8 cellular contexts compared by ENCODE assay signal in genomic region chr13:41916173-41916954, GRCh38. TPM values are rescaled to one million over a fixed set of nuclear protein-coding genes. Genes with fewer than 3 reads are reported as not detected.
DNase-seq lines count a peak whose midpoint lies in the region; ATAC-seq and TF ChIP-seq lines count a peak whose summit lies in the region.

No MANE protein-coding gene starts in this region.

- peak overlapping the region; percentile 79 for H3K4me3 Mint-ChIP-seq in activated T-helper 1 cell treated with anti-CD3 and anti-CD28 coated beads, Interleukin-12 subunit alpha, Interleukin-12 subunit beta, Interleukin-2, Interleukin-4 antibody, amounts not matched to agents 30 ng/mL and 10 ng/mL and 1 ng/mL, durations not matched to agents 14 hours and 24 hours and 36 hours

- ATAC-seq in HG03520 (IDR thresholded peaks at IDR 0.05; ENCODE audit: unreplicated experiment), result peak; percentile 95

- BruUV-seq in PC-9 (replicated peaks; lab: Mats Ljungman, UMichigan), result no TSS peak

- intact Hi-C loops in activated T-helper 1 cell treated with anti-CD3 and anti-CD28 coated beads, Interleukin-12 subunit alpha, Interleukin-12 subunit beta, Interleukin-2, Interleukin-4 antibody, amounts not matched to agents 30 ng/mL and 10 ng/mL and 1 ng/mL, durations not matched to agents 14 hours and 24 hours and 36 hours (cut with micrococcal nuclease), result loop anchor here (1.0 to 10.0 kb wide), 10 partner anchors 8 to 478 kb away; partner anchors contain the start of genes AKAP11, DGKH and RGCC
- intact Hi-C loops in PC-9 (cut with micrococcal nuclease; ENCODE audit: unreplicated experiment), result no loop called here

- H3K36me3 Mint-ChIP-seq in activated T-helper 1 cell treated with anti-CD3 and anti-CD28 coated beads, Interleukin-12 subunit alpha, Interleukin-12 subunit beta, Interleukin-2, Interleukin-4 antibody, amounts not matched to agents 30 ng/mL and 10 ng/mL and 1 ng/mL, durations not matched to agents 14 hours and 24 hours and 36 hours (ENCODE audit: low read depth), result peaks cover 12% of the 10 kb centered on the region

- DNase-seq in EH (ENCODE audit: low read depth) (peak; percentile 90), GM20000 (ENCODE audit: low spot score) (peak; percentile 70), kidney epithelial cell (ENCODE audit: low read depth) (peak; percentile 58), NCI-H187 (lab: John Stamatoyannopoulos, UW) (no peak), PC-9 (no peak), NCI-H2171 treated with DMSO at 0.1 percent for 48 hours (lab: John Stamatoyannopoulos, UW) (no peak)
- DNase-seq in activated T-helper 1 cell treated with anti-CD3 and anti-CD28 coated beads, Interleukin-12 subunit alpha, Interleukin-12 subunit beta, Interleukin-2, Interleukin-4 antibody, amounts not matched to agents 30 ng/mL and 10 ng/mL and 1 ng/mL, durations not matched to agents 14 hours and 24 hours and 36 hours (ENCODE audit: low spot score), result no peak

- H3K27ac Mint-ChIP-seq in activated T-helper 1 cell treated with anti-CD3 and anti-CD28 coated beads, Interleukin-12 subunit alpha, Interleukin-12 subunit beta, Interleukin-2, Interleukin-4 antibody, amounts not matched to agents 30 ng/mL and 10 ng/mL and 1 ng/mL, durations not matched to agents 14 hours and 24 hours and 36 hours, result peak overlapping the region; percentile 96

- H3K27ac ChIP-seq in PC-9, result no peak overlapping the region

- H3F3A ChIP-seq in PC-9 (ENCODE audit: insufficient read depth, low read depth), result no peaks in the 10 kb centered on the region

- no peaks in the 10 kb centered on the region for H3K27me3 Mint-ChIP-seq in activated T-helper 1 cell treated with anti-CD3 and anti-CD28 coated beads, Interleukin-12 subunit alpha, Interleukin-12 subunit beta, Interleukin-2, Interleukin-4 antibody, amounts not matched to agents 30 ng/mL and 10 ng/mL and 1 ng/mL, durations not matched to agents 14 hours and 24 hours and 36 hours (ENCODE audit: insufficient read depth)

- H3K4me3 ChIP-seq in kidney epithelial cell (ENCODE audit: low read depth, low read length) (no peak overlapping the region), PC-9 (no peak overlapping the region)

- TF ChIP-seq CTCF in GM20000 (IDR thresholded peaks at IDR 0.05; ENCODE audit: extremely low read depth, missing control alignments) (no peak), kidney epithelial cell (IDR thresholded peaks at IDR 0.05; ENCODE audit: insufficient read depth, low read length, poor library complexity, severe bottlenecking) (no peak), PC-9 (conservative IDR thresholded peaks at IDR 0.05) (no peak)

- POLR2A ChIA-PET in PC-9 (lab: Charles Lee; ENCODE audit: unreplicated experiment), result no interaction called here

- CTCF ChIA-PET in PC-9 (lab: Charles Lee), result no interaction called here

- H3K9me3 ChIP-seq in PC-9 (ENCODE audit: insufficient read depth, low read depth), result no peaks in the 10 kb centered on the region

- H3K9me2 ChIP-seq in PC-9 (ENCODE audit: insufficient read depth), result no peaks in the 10 kb centered on the region

- H4K20me1 ChIP-seq in PC-9 (ENCODE audit: insufficient read depth), result no peaks in the 10 kb centered on the region

- H3K9me3 Mint-ChIP-seq in activated T-helper 1 cell treated with anti-CD3 and anti-CD28 coated beads, Interleukin-12 subunit alpha, Interleukin-12 subunit beta, Interleukin-2, Interleukin-4 antibody, amounts not matched to agents 30 ng/mL and 10 ng/mL and 1 ng/mL, durations not matched to agents 14 hours and 24 hours and 36 hours, result peaks cover under 1% of the 10 kb centered on the region

- no peak overlapping the region for H2AFZ ChIP-seq in PC-9

- peaks cover 58% of the 10 kb centered on the region for H3K4me1 Mint-ChIP-seq in activated T-helper 1 cell treated with anti-CD3 and anti-CD28 coated beads, Interleukin-12 subunit alpha, Interleukin-12 subunit beta, Interleukin-2, Interleukin-4 antibody, amounts not matched to agents 30 ng/mL and 10 ng/mL and 1 ng/mL, durations not matched to agents 14 hours and 24 hours and 36 hours (ENCODE audit: low read depth)

- H3K27me3 ChIP-seq in kidney epithelial cell (ENCODE audit: control insufficient read depth, insufficient read depth, low read length) (no peaks in the 10 kb centered on the region), PC-9 (ENCODE audit: insufficient read depth, low read depth) (no peaks in the 10 kb centered on the region)

- no peaks in the 10 kb centered on the region for H3K4me1 ChIP-seq in PC-9 (replicated peaks; ENCODE audit: insufficient read depth)

- H3K4me2 ChIP-seq in PC-9, result no peak overlapping the region

- H3K36me3 ChIP-seq in kidney epithelial cell (ENCODE audit: control insufficient read depth, insufficient read depth, low read length) (no peaks in the 10 kb centered on the region), PC-9 (ENCODE audit: low read depth) (no peaks in the 10 kb centered on the region)

- H3K79me2 ChIP-seq in PC-9 (ENCODE audit: low read depth), result no peaks in the 10 kb centered on the region

RNA-seq across cellular contexts. Expression of gene VWA8, which starts 44.5 kb away (rescaled TPM):
- 26.4 and 26.6 TPM in 2 replicates for total RNA-seq in activated T-helper 1 cell treated with anti-CD3 and anti-CD28 coated beads, Interleukin-12 subunit alpha, Interleukin-12 subunit beta, Interleukin-2, Interleukin-4 antibody, amounts not matched to agents 30 ng/mL and 10 ng/mL and 1 ng/mL, durations not matched to agents 14 hours and 24 hours and 36 hours
- 14.6 and 16.8 TPM in 2 replicates for total RNA-seq in kidney epithelial cell
- total RNA-seq in PC-9 (2021), result 11.5 and 14.1 TPM in 2 replicates

Comparison
In these comparisons a context has a peak if more than half of its experiments do, and no peak if none do; other contexts are left out.
1. DNase-seq: peak in EH (single experiment), GM20000 (single experiment) and kidney epithelial cell (single experiment); none in activated T-helper 1 cell treated with anti-CD3 and anti-CD28 coated beads, Interleukin-12 subunit alpha, Interleukin-12 subunit beta, Interleukin-2, Interleukin-4 antibody, amounts not matched to agents 30 ng/mL and 10 ng/mL and 1 ng/mL, durations not matched to agents 14 hours and 24 hours and 36 hours (single experiment), NCI-H187 (0 of 2), PC-9 (0 of 2) and NCI-H2171 treated with DMSO at 0.1 percent for 48 hours (single experiment).